1 cellular context compared by ENCODE assay signal in the genomic region with DNA sequence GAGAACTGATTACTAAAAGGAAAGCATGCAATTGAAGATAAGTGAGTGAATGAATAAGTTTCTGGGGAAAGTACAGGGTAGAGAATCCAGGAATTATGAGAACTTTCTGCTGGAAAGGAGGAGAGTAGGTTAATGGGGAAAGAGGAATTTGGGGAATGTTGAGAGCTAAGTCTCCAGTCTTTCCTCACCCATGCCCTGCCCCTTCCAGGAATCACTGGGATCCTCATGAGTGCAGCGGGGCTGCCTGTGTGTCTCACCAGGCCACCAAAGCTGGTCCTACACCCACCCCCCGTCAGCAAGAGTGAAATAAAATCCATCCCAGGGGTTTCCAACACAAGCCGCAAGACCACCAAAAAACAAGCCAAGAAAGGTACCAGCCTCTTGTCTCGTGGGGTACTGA.
TF ChIP-seq lines count a peak whose summit lies in the region.

No MANE protein-coding gene starts in this region.

TF ChIP-seq in GM23338, 12 proteins besides CTCF, POLR2A, EP300 and RAD21:
- no peak for TF ChIP-seq EZH2phosphoT487 (IDR thresholded peaks at IDR 0.05; ENCODE audit: unreplicated experiment)
- TF ChIP-seq, protein P1, sequence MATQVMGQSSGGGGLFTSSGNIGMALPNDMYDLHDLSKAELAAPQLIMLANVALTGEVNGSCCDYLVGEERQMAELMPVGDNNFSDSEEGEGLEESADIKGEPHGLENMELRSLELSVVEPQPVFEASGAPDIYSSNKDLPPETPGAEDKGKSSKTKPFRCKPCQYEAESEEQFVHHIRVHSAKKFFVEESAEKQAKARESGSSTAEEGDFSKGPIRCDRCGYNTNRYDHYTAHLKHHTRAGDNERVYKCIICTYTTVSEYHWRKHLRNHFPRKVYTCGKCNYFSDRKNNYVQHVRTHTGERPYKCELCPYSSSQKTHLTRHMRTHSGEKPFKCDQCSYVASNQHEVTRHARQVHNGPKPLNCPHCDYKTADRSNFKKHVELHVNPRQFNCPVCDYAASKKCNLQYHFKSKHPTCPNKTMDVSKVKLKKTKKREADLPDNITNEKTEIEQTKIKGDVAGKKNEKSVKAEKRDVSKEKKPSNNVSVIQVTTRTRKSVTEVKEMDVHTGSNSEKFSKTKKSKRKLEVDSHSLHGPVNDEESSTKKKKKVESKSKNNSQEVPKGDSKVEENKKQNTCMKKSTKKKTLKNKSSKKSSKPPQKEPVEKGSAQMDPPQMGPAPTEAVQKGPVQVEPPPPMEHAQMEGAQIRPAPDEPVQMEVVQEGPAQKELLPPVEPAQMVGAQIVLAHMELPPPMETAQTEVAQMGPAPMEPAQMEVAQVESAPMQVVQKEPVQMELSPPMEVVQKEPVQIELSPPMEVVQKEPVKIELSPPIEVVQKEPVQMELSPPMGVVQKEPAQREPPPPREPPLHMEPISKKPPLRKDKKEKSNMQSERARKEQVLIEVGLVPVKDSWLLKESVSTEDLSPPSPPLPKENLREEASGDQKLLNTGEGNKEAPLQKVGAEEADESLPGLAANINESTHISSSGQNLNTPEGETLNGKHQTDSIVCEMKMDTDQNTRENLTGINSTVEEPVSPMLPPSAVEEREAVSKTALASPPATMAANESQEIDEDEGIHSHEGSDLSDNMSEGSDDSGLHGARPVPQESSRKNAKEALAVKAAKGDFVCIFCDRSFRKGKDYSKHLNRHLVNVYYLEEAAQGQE (IDR thresholded peaks at IDR 0.05; ENCODE audit: unreplicated experiment) = no peak
- TF ChIP-seq, protein P2, sequence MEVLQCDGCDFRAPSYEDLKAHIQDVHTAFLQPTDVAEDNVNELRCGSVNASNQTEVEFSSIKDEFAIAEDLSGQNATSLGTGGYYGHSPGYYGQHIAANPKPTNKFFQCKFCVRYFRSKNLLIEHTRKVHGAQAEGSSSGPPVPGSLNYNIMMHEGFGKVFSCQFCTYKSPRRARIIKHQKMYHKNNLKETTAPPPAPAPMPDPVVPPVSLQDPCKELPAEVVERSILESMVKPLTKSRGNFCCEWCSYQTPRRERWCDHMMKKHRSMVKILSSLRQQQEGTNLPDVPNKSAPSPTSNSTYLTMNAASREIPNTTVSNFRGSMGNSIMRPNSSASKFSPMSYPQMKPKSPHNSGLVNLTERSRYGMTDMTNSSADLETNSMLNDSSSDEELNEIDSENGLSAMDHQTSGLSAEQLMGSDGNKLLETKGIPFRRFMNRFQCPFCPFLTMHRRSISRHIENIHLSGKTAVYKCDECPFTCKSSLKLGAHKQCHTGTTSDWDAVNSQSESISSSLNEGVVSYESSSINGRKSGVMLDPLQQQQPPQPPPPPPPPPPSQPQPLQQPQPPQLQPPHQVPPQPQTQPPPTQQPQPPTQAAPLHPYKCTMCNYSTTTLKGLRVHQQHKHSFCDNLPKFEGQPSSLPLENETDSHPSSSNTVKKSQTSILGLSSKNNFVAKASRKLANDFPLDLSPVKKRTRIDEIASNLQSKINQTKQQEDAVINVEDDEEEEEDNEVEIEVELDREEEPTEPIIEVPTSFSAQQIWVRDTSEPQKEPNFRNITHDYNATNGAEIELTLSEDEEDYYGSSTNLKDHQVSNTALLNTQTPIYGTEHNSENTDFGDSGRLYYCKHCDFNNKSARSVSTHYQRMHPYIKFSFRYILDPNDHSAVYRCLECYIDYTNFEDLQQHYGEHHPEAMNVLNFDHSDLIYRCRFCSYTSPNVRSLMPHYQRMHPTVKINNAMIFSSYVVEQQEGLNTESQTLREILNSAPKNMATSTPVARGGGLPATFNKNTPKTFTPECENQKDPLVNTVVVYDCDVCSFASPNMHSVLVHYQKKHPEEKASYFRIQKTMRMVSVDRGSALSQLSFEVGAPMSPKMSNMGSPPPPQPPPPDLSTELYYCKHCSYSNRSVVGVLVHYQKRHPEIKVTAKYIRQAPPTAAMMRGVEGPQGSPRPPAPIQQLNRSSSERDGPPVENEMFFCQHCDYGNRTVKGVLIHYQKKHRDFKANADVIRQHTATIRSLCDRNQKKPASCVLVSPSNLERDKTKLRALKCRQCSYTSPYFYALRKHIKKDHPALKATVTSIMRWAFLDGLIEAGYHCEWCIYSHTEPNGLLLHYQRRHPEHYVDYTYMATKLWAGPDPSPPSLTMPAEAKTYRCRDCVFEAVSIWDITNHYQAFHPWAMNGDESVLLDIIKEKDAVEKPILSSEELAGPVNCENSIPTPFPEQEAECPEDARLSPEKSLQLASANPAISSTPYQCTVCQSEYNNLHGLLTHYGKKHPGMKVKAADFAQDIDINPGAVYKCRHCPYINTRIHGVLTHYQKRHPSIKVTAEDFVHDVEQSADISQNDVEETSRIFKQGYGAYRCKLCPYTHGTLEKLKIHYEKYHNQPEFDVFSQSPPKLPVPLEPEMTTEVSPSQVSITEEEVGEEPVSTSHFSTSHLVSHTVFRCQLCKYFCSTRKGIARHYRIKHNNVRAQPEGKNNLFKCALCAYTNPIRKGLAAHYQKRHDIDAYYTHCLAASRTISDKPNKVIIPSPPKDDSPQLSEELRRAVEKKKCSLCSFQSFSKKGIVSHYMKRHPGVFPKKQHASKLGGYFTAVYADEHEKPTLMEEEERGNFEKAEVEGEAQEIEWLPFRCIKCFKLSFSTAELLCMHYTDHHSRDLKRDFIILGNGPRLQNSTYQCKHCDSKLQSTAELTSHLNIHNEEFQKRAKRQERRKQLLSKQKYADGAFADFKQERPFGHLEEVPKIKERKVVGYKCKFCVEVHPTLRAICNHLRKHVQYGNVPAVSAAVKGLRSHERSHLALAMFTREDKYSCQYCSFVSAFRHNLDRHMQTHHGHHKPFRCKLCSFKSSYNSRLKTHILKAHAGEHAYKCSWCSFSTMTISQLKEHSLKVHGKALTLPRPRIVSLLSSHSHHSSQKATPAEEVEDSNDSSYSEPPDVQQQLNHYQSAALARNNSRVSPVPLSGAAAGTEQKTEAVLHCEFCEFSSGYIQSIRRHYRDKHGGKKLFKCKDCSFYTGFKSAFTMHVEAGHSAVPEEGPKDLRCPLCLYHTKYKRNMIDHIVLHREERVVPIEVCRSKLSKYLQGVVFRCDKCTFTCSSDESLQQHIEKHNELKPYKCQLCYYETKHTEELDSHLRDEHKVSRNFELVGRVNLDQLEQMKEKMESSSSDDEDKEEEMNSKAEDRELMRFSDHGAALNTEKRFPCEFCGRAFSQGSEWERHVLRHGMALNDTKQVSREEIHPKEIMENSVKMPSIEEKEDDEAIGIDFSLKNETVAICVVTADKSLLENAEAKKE (CRISPR knock-in tag; IDR thresholded peaks at IDR 0.05) = no peak
- no peak for TF ChIP-seq NANOG (IDR thresholded peaks at IDR 0.05; ENCODE audit: borderline replicate concordance)
- TF ChIP-seq JUNB (IDR thresholded peaks at IDR 0.05; ENCODE audit: unreplicated experiment) = no peak
- TF ChIP-seq EZH2 (IDR thresholded peaks at IDR 0.05; ENCODE audit: low read depth, unreplicated experiment) = no peak
- TF ChIP-seq POLR2AphosphoS5 (IDR thresholded peaks at IDR 0.05; ENCODE audit: low read depth) = no peak
- TF ChIP-seq STAT1 (IDR thresholded peaks at IDR 0.05; ENCODE audit: unreplicated experiment) = no peak
- no peak for TF ChIP-seq CREB1 (CRISPR knock-in tag; IDR thresholded peaks at IDR 0.05; ENCODE audit: low read depth)
- TF ChIP-seq, protein P3, sequence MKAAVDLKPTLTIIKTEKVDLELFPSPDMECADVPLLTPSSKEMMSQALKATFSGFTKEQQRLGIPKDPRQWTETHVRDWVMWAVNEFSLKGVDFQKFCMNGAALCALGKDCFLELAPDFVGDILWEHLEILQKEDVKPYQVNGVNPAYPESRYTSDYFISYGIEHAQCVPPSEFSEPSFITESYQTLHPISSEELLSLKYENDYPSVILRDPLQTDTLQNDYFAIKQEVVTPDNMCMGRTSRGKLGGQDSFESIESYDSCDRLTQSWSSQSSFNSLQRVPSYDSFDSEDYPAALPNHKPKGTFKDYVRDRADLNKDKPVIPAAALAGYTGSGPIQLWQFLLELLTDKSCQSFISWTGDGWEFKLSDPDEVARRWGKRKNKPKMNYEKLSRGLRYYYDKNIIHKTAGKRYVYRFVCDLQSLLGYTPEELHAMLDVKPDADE (IDR thresholded peaks at IDR 0.05) = no peak
- TF ChIP-seq ZNF114 (CRISPR knock-in tag; IDR thresholded peaks at IDR 0.05) = no peak
- TF ChIP-seq ZNF331 (CRISPR knock-in tag; IDR thresholded peaks at IDR 0.05; ENCODE audit: low read depth) = no peak
